ENCODE assay signal across 15 cellular contexts in genomic region chr22:23260645-23261581, GRCh38.
DNase-seq lines count a peak whose midpoint lies in the region; ATAC-seq, FAIRE-seq and TF ChIP-seq lines count a peak whose summit lies in the region.
"Had no signal": no experiment of that assay in that cellular context is flagged by ENCODE, and none has a peak within 500 bp of the region (broad histone marks: within the 10 kb centered on the region; RNA-seq: fewer than 3 reads in every experiment).

No MANE protein-coding gene starts in this region.

- no peak for FAIRE-seq in H1 (lab: Jason Lieb, UNC)
- FAIRE-seq: GM12878, GM18507 had no signal

- H4K91ac ChIP-seq in H1 (replicated peaks; ENCODE audit: insufficient read length, low read length): no peak overlapping the region
- H4K91ac ChIP-seq in neuronal stem cell (ENCODE audit: low read depth, low read length, poor library complexity): no peak overlapping the region

- no peak overlapping the region for H3K4me3 ChIP-seq in BLaER1
- no peak overlapping the region for H3K4me3 ChIP-seq in CD8-positive, alpha-beta T cell (ENCODE audit: low read depth, low read length)
- no peak overlapping the region for H3K4me3 ChIP-seq in H1 (ENCODE audit: extremely low read depth in 1 of 4, insufficient read depth in 2 of 4, low read depth in 3 of 4, low read length in 4 of 4)
- no peak overlapping the region for H3K4me3 ChIP-seq in neuronal stem cell (ENCODE audit: low read length in 2 of 2)
- H3K4me3 ChIP-seq: GM12878, GM23338 had no signal

- intact Hi-C loops in CD8-positive, alpha-beta T cell (cut with DNase I, micrococcal nuclease): loop anchor here in 1 of 2 experiments (5.0 to 10.0 kb wide), 2 partner anchors 46 to 79 kb away; partner anchors contain the start of gene BCR

- no peak overlapping the region for H3K14ac ChIP-seq in H1 (ENCODE audit: insufficient read length)
- no peak overlapping the region for H3K14ac ChIP-seq in neuronal stem cell (ENCODE audit: low read length)

- WGBS in H1 (ENCODE audit: extremely low coverage in 1 of 2, insufficient coverage in 1 of 2, insufficient read length in 1 of 2, insufficient replicate concordance in 2 of 2, low coverage in 1 of 2, low lambda C conversion rate in 2 of 2, missing lambda C conversion rate in 1 of 2), 2 experiments: 88% methylated on average over 20 of the region's 21 CpGs; no CpG with 5 or more reads in 1 of the 2 experiments
- WGBS in neuronal stem cell (ENCODE audit: extremely low coverage in 2 of 2, insufficient read length in 2 of 2, insufficient replicate concordance in 1 of 2), 2 donors: no CpG with 5 or more reads among the region's 21 CpGs

- no peak overlapping the region for H2BK5ac ChIP-seq in H1 (ENCODE audit: low read depth, low read length)
- no peak overlapping the region for H2BK5ac ChIP-seq in neuronal stem cell (ENCODE audit: low read length)

- H2AK5ac ChIP-seq in H1 (ENCODE audit: low read depth, low read length) (no peak overlapping the region), neuronal stem cell (ENCODE audit: low read depth, low read length) (no peak overlapping the region)

- peaks cover 9% of the 10 kb centered on the region for H3K4me1 Mint-ChIP-seq in CD8-positive, alpha-beta T cell (ENCODE audit: low read depth)
- peaks cover 11% of the 10 kb centered on the region for H3K4me1 Mint-ChIP-seq in osteocyte (ENCODE audit: unreplicated experiment)

- H2BK12ac ChIP-seq in H1 (ENCODE audit: low read depth, low read length): 0 out of 2 replicates have a peak overlapping the region, but pooled peaks have one; percentile 11
- H2BK12ac ChIP-seq in neuronal stem cell (ENCODE audit: low read length): no peak overlapping the region

- H2AFZ ChIP-seq in H1 (ENCODE audit: low read length) (no peak overlapping the region), neuronal stem cell (ENCODE audit: low read length) (no peak overlapping the region)
- H2AFZ ChIP-seq: GM23338 had no signal

- H3K36me3 Mint-ChIP-seq in CD8-positive, alpha-beta T cell: peaks cover 69% of the 10 kb centered on the region
- peaks cover 16% of the 10 kb centered on the region for H3K36me3 Mint-ChIP-seq in osteocyte (ENCODE audit: unreplicated experiment)

- H3K9me3 ChIP-seq in BLaER1 (no peaks in the 10 kb centered on the region), H1 (ENCODE audit: insufficient read depth in 2 of 2, low read depth in 1 of 2, low read length in 1 of 2) (no peaks in the 10 kb centered on the region), neuronal stem cell (replicated peaks in 1 of 2; ENCODE audit: control insufficient read depth in 2 of 2, insufficient read depth in 1 of 2, low read depth in 1 of 2, low read length in 2 of 2) (peaks cover 0 to 2% of the 10 kb centered on the region in 2 donors)
- H3K9me3 ChIP-seq in CD8-positive, alpha-beta T cell (ENCODE audit: low read length): no peaks in the 10 kb centered on the region

- no peak overlapping the region for H2BK20ac ChIP-seq in H1 (ENCODE audit: low read length)

- H3K79me1 ChIP-seq in H1 (ENCODE audit: low read depth, low read length) (peaks cover 12% of the 10 kb centered on the region), neuronal stem cell (ENCODE audit: low read depth, low read length) (peaks cover 12% of the 10 kb centered on the region)

- H4K5ac ChIP-seq in H1 (ENCODE audit: insufficient read length, low read depth, low read length): no peak overlapping the region

- H3K23ac ChIP-seq in H1 (ENCODE audit: insufficient read length): no peak overlapping the region
- peak overlapping the region; percentile 83 for H3K23ac ChIP-seq in neuronal stem cell (ENCODE audit: low read depth, low read length, poor library complexity)

- TF ChIP-seq POLR2A in H1 (IDR thresholded peaks at IDR 0.05; ENCODE audit: control extremely low read depth in 1 of 2, low read depth in 2 of 2, low read length in 2 of 2): no peak

- H3K36me3 ChIP-seq in BLaER1 (peaks cover 99% of the 10 kb centered on the region), H1 (ENCODE audit: control insufficient read depth in 2 of 4, insufficient read depth in 4 of 4, low read length in 3 of 4) (peaks cover 14 to 33% (median 25%) of the 10 kb centered on the region in 4 experiments; a peak in 7 of 8 replicates), neuronal stem cell (replicated peaks in 1 of 2; ENCODE audit: control insufficient read depth in 2 of 2, insufficient read depth in 2 of 2, low read length in 2 of 2) (peaks cover 43 to 90% of the 10 kb centered on the region in 2 donors)
- H3K36me3 ChIP-seq in CD8-positive, alpha-beta T cell (ENCODE audit: insufficient read depth, low read length): peaks cover 37% of the 10 kb centered on the region

- H2BK15ac ChIP-seq in H1 (ENCODE audit: low read length) (no peak overlapping the region), neuronal stem cell (ENCODE audit: low read length) (no peak overlapping the region)

- TF ChIP-seq RAD21 in H1 (IDR thresholded peaks at IDR 0.05 in 1 of 2, conservative IDR thresholded peaks at IDR 0.05 in 1 of 2; ENCODE audit: low read depth in 2 of 2, low read length in 2 of 2): no peak

- no peak for TF ChIP-seq EP300 in H1 (IDR thresholded peaks at IDR 0.05; ENCODE audit: borderline replicate concordance in 1 of 2, low read depth in 2 of 2, low read length in 2 of 2)

- H3K4me2 ChIP-seq in BLaER1 (peak overlapping the region; percentile 78), H1 (ENCODE audit: insufficient read depth in 1 of 2, low read depth in 2 of 2, low read length in 2 of 2) (no peak overlapping the region), neuronal stem cell (ENCODE audit: insufficient read depth, low read length, poor library complexity, severe bottlenecking) (no peak overlapping the region)
- H3K4me2 ChIP-seq: GM23338 had no signal

- H3K4me1 ChIP-seq in BLaER1: peaks cover 99% of the 10 kb centered on the region
- H3K4me1 ChIP-seq in CD8-positive, alpha-beta T cell (ENCODE audit: insufficient read depth, low read length): peaks cover 5% of the 10 kb centered on the region
- H3K4me1 ChIP-seq in H1 (replicated peaks in 1 of 4; ENCODE audit: control insufficient read depth in 3 of 4, insufficient read depth in 4 of 4, low read length in 3 of 4): peaks cover 3 to 11% (median 6%) of the 10 kb centered on the region in 4 experiments
- H3K4me1 ChIP-seq in neuronal stem cell (ENCODE audit: control insufficient read depth in 2 of 2, insufficient read depth in 1 of 2, low read depth in 1 of 2, low read length in 2 of 2): no peaks in the 10 kb centered on the region

- H4K8ac ChIP-seq in H1 (ENCODE audit: extremely low read depth, insufficient read depth, low read length): no peak overlapping the region
- no peak overlapping the region for H4K8ac ChIP-seq in neuronal stem cell (ENCODE audit: low read depth, low read length)

- TF ChIP-seq CTCF in CD8-positive, alpha-beta T cell (IDR thresholded peaks at IDR 0.05): no peak
- TF ChIP-seq CTCF in H1 (IDR thresholded peaks at IDR 0.05; ENCODE audit: control extremely low read depth in 1 of 3, insufficient read depth in 1 of 3, low read depth in 1 of 3, low read length in 3 of 3) (no peak), osteocyte (IDR thresholded peaks at IDR 0.05) (no peak)

- no peaks in the 10 kb centered on the region for H3K23me2 ChIP-seq in H1 (ENCODE audit: low read depth, low read length)

- peak overlapping the region; percentile 49 for H3K27ac Mint-ChIP-seq in CD8-positive, alpha-beta T cell
- H3K27ac Mint-ChIP-seq in osteocyte (ENCODE audit: unreplicated experiment): no peak overlapping the region
- H3K27ac Mint-ChIP-seq: B cell had no signal

- no peak overlapping the region for H3K56ac ChIP-seq in H1 (replicated peaks; ENCODE audit: insufficient read length, low read depth, low read length)

- H3K18ac ChIP-seq in H1 (ENCODE audit: extremely low read depth, low read length) (peak overlapping the region; percentile 32; the same call in 1 of the 2 replicates), neuronal stem cell (ENCODE audit: low read length) (no peak overlapping the region)

- DNase-seq in CD8-positive, alpha-beta T cell: no peak
- no peak for DNase-seq in H1 (ENCODE audit: low read depth in 1 of 2, low spot score in 2 of 2)
- DNase-seq in neuronal stem cell (ENCODE audit: low spot score): no peak
- DNase-seq in osteocyte (ENCODE audit: extremely low spot score, unreplicated experiment): no peak
- DNase-seq in amygdala (lab: John Stamatoyannopoulos, UW): no peak
- no peak for DNase-seq in stimulated activated CD4-positive, alpha-beta T cell treated with anti-CD3 and anti-CD28 coated beads, Interleukin-15, amount 100 ng/mL, for 24 hours
- DNase-seq: ACHN, DMS79 had no signal

- H3K9ac ChIP-seq in BLaER1 (peak overlapping the region; percentile 51; the same call in 1 of the 2 replicates), H1 (replicated peaks in 1 of 4; ENCODE audit: extremely low read depth in 1 of 4, low read depth in 3 of 4, low read length in 3 of 4) (no peak overlapping the region), neuronal stem cell (ENCODE audit: low read depth, low read length, poor library complexity) (no peak overlapping the region)

- H3K4me3 Mint-ChIP-seq in CD8-positive, alpha-beta T cell: no peak overlapping the region
- H3K4me3 Mint-ChIP-seq in osteocyte (ENCODE audit: unreplicated experiment): no peak overlapping the region
- H3K4me3 Mint-ChIP-seq: B cell, GM23338, H9 had no signal

- H3K79me2 ChIP-seq in H1 (ENCODE audit: control insufficient read depth in 1 of 2, insufficient read depth in 2 of 2, low read length in 2 of 2): peaks cover 0 to 36% of the 10 kb centered on the region in 2 experiments; a peak in 2 of 4 replicates

- POLR2A ChIA-PET in CD8-positive, alpha-beta T cell (lab: Charles Lee): no interaction called here
- POLR2A ChIA-PET in H1 (lab: Charles Lee; ENCODE audit: partially characterized antibody): interaction anchor here (0.5 to 1.7 kb wide), 9 partner anchors 9 to 84 kb away, joined by 3 to 5 read pairs (median 3); no protein-coding TSS in a partner anchor

- H3K27ac ChIP-seq in BLaER1 (peak overlapping the region; percentile 34; the same call in 1 of the 2 replicates), H1 (ENCODE audit: low read depth, low read length) (no peak overlapping the region), neuronal stem cell (replicated peaks; ENCODE audit: low read length) (no peak overlapping the region)
- H3K27ac ChIP-seq in CD8-positive, alpha-beta T cell (ENCODE audit: low read depth, low read length): no peak overlapping the region

- H3K4ac ChIP-seq in H1 (replicated peaks; ENCODE audit: insufficient read length, low read depth, low read length) (no peak overlapping the region), neuronal stem cell (ENCODE audit: low read length) (no peak overlapping the region)

- no peaks in the 10 kb centered on the region for H3K27me3 Mint-ChIP-seq in CD8-positive, alpha-beta T cell (ENCODE audit: low read depth)
- no peaks in the 10 kb centered on the region for H3K27me3 Mint-ChIP-seq in osteocyte (ENCODE audit: unreplicated experiment)
- H3K27me3 Mint-ChIP-seq: B cell had no signal

- no peak for ATAC-seq in CD8-positive, alpha-beta T cell
- ATAC-seq in HG03135 (IDR thresholded peaks at IDR 0.05; ENCODE audit: unreplicated experiment): no peak
- ATAC-seq: GM12878 had no signal

- H2BK120ac ChIP-seq in H1 (replicated peaks; ENCODE audit: low read depth, low read length): no peak overlapping the region
- H2BK120ac ChIP-seq in neuronal stem cell (ENCODE audit: low read depth, low read length): no peak overlapping the region

- H3K27me3 ChIP-seq in BLaER1: no peaks in the 10 kb centered on the region
- no peaks in the 10 kb centered on the region for H3K27me3 ChIP-seq in CD8-positive, alpha-beta T cell (ENCODE audit: insufficient read depth, low read length)
- no peaks in the 10 kb centered on the region for H3K27me3 ChIP-seq in H1 (replicated peaks in 1 of 4; ENCODE audit: control insufficient read depth in 3 of 4, extremely low read depth in 1 of 4, insufficient read depth in 3 of 4, low read length in 3 of 4)
- H3K27me3 ChIP-seq in neuronal stem cell (ENCODE audit: control insufficient read depth in 3 of 3, insufficient read depth in 3 of 3, low read depth in 1 of 3, low read length in 3 of 3): no peaks in the 10 kb centered on the region

- H4K20me1 ChIP-seq in BLaER1 (peaks cover 100% of the 10 kb centered on the region), H1 (replicated peaks in 1 of 2; ENCODE audit: control insufficient read depth in 1 of 2, insufficient read depth in 2 of 2, low read length in 2 of 2) (peaks cover 8 to 13% of the 10 kb centered on the region in 2 experiments)

- no peaks in the 10 kb centered on the region for H3K9me3 Mint-ChIP-seq in CD8-positive, alpha-beta T cell
- no peaks in the 10 kb centered on the region for H3K9me3 Mint-ChIP-seq in osteocyte (ENCODE audit: unreplicated experiment)
- H3K9me3 Mint-ChIP-seq: GM23338, H9 had no signal

- CTCF ChIA-PET in CD8-positive, alpha-beta T cell (lab: Charles Lee): interaction anchor here (0.6 to 2.3 kb wide), 9 partner anchors 11 to 331 kb away, joined by 3 to 14 read pairs (median 5); no protein-coding TSS in a partner anchor
- CTCF ChIA-PET in H1 (lab: Charles Lee; ENCODE audit: partially characterized antibody): interaction anchor here (0.6 to 18.6 kb wide), 23 partner anchors 9 to 165 kb away, joined by 3 to 358 read pairs (median 4); partner anchors contain the start of gene BCR
